In genomic region chr20:10501377-10501776, GRCh38 we compare ENCODE assay signal across 8 cellular contexts.
DNase-seq lines count a peak whose midpoint lies in the region; ATAC-seq and TF ChIP-seq lines count a peak whose summit lies in the region.

No MANE protein-coding gene starts in this region.

- H3K9ac ChIP-seq in SK-N-MC (ENCODE audit: insufficient read length): no peak overlapping the region

- H3K27ac ChIP-seq in SK-N-MC (peak overlapping the region; percentile 86), sigmoid colon (peak overlapping the region in 3 of 4 donors; percentile 12 to 39 (median 36))

- H3K27me3 ChIP-seq in sigmoid colon: no peaks in the 10 kb centered on the region

- H3K4me3 ChIP-seq in SK-N-MC (peak overlapping the region; percentile 56), sigmoid colon (peak overlapping the region in 2 of 4 donors; percentile 0 to 2)

- H3K9me3 ChIP-seq in SK-N-MC (ENCODE audit: low read depth, low read length) (no peaks in the 10 kb centered on the region), sigmoid colon (no peaks in the 10 kb centered on the region)

- no peaks in the 10 kb centered on the region for H3K9me3 Mint-ChIP-seq in effector memory CD8-positive, alpha-beta T cell

- H3K4me1 Mint-ChIP-seq in effector memory CD8-positive, alpha-beta T cell (ENCODE audit: low read depth in 2 of 2): peaks cover 22 to 33% of the 10 kb centered on the region in 2 donors

- TF ChIP-seq CTCF in sigmoid colon (IDR thresholded peaks at IDR 0.05): no peak

- TF ChIP-seq EP300 in sigmoid colon (IDR thresholded peaks at IDR 0.05): no peak

- DNase-seq in SK-N-MC (ENCODE audit: low read depth, low spot score): no peak
- DNase-seq in effector memory CD8-positive, alpha-beta T cell: peak in 1 of 3 experiments; percentile 8
- peak; percentile 82 for DNase-seq in sigmoid colon
- DNase-seq in NCI-H345 (lab: John Stamatoyannopoulos, UW): no peak
- no peak for DNase-seq in NCI-H2227 treated with DMSO at 0.1 percent for 48 hours (lab: John Stamatoyannopoulos, UW)

- no peak for TF ChIP-seq POLR2A in sigmoid colon (IDR thresholded peaks at IDR 0.05)

- peak overlapping the region; percentile 75 to 92 for H3K27ac Mint-ChIP-seq in effector memory CD8-positive, alpha-beta T cell

- no peaks in the 10 kb centered on the region for H3K36me3 Mint-ChIP-seq in effector memory CD8-positive, alpha-beta T cell (ENCODE audit: insufficient read depth)

- H3K36me3 ChIP-seq in SK-N-MC (ENCODE audit: insufficient read depth, low read length) (no peaks in the 10 kb centered on the region), sigmoid colon (no peaks in the 10 kb centered on the region)

- ATAC-seq in HG02610 (IDR thresholded peaks at IDR 0.05; ENCODE audit: unreplicated experiment) (peak; percentile 40), HG02763 (IDR thresholded peaks at IDR 0.05; ENCODE audit: unreplicated experiment) (no peak), GM21381 (IDR thresholded peaks at IDR 0.05; ENCODE audit: unreplicated experiment) (no peak)
- ATAC-seq in effector memory CD8-positive, alpha-beta T cell (replicated peaks): peak; percentile 39

- peak overlapping the region; percentile 72 to 79 for H3K4me3 Mint-ChIP-seq in effector memory CD8-positive, alpha-beta T cell

- intact Hi-C loops in sigmoid colon (cut with DNase I): no loop called here

- H3K4me1 ChIP-seq in sigmoid colon: peaks cover 0 to 44% (median 37%) of the 10 kb centered on the region in 4 donors

- 60 to 86% methylated on average over 3 of the region's 3 CpGs for WGBS in sigmoid colon, 2 donors

- no peaks in the 10 kb centered on the region for H3K27me3 Mint-ChIP-seq in effector memory CD8-positive, alpha-beta T cell

Comparison
In these comparisons a context has a peak if more than half of its experiments do, and no peak if none do; other contexts are left out.
1. ATAC-seq: peak in HG02610 (single experiment) and effector memory CD8-positive, alpha-beta T cell (single experiment); none in HG02763 (single experiment) and GM21381 (single experiment).